Comparison of ENCODE assay signal across 21 cellular contexts in the genomic region with DNA sequence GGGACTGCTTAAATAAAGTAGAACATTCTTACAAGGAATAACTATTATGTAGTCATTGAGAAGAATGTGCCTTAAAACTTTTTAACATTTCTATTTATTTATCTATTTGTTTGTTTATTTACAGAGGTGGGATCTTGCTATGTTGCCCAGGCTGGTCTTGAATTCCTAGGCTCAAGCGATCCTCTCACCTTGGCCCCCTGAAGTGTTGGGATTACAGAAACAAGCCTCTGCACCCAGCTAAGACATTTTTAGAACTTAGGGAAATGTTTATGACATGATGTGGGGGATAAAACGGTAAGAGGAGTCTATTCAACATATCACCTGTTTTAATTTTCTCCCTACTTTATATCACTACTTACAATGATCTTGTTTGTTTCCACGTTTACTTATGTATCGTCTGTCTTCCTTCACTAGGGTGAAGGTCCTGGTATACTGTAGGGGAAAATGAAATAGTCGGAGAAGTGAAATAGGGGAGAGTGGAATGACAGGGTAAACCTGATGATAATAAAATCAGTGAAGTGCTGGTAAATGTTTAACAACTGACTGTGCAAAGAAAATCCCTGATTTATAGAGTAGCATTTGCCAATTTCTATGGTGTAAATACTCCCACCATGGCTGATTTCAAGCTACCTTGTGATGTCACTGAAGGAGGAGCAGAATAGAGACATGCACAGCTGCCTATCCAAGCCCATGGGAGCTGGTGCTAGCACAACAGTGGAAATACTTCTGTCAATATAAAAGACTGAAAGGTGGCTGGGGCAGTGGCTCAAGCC. TPM values are rescaled to one million over a fixed set of nuclear protein-coding genes. Genes with fewer than 3 reads are reported as not detected.
DNase-seq lines count a peak whose midpoint lies in the region; ATAC-seq, FAIRE-seq and TF ChIP-seq lines count a peak whose summit lies in the region.
"Had no signal": no experiment of that assay in that cellular context is flagged by ENCODE, and none has a peak within 500 bp of the region (broad histone marks: within the 10 kb centered on the region; RNA-seq: fewer than 3 reads in every experiment).

No MANE protein-coding gene starts in this region.

- no peaks in the 10 kb centered on the region for H3K36me3 Mint-ChIP-seq in dendritic cell treated with granulocyte-macrophage colony-stimulating factor and Interleukin-4, amounts not matched to agents 40 ng/mL and 50 ng/mL, for 4 days (ENCODE audit: low read depth)

- in situ Hi-C loops in HepG2 (cut with HindIII; ENCODE audit: extremely low pct_ligation_motif_present, low pct_unique_long_range_greater_than_20kb), result no loop called here

- 23% methylated on average over 5 of the region's 5 CpGs for WGBS in HepG2 (ENCODE audit: low lambda C conversion rate)
- WGBS in right lobe of liver (ENCODE audit: insufficient coverage, low coverage, low lambda C conversion rate, missing lambda C conversion rate), result 68% methylated on average over 5 of the region's 5 CpGs

- BruUV-seq in HepG2 (replicated peaks; lab: Mats Ljungman, UMichigan), result no TSS peak

- no peaks in the 10 kb centered on the region for H3K79me2 ChIP-seq in HepG2 (ENCODE audit: insufficient read depth, low read length)

- ATAC-seq in HepG2 (peak; percentile 35; the same call in 2 of the 3 replicates), right lobe of liver (no peak), GM18870 (IDR thresholded peaks at IDR 0.05; ENCODE audit: unreplicated experiment) (no peak)
- ATAC-seq: activated naive CD4-positive, alpha-beta T cell treated with anti-CD3 and anti-CD28 coated beads, Interleukin-2, amount 50 U/mL, for 72 hours had no signal

- H3K4me3 Mint-ChIP-seq in dendritic cell treated with granulocyte-macrophage colony-stimulating factor and Interleukin-4, amounts not matched to agents 40 ng/mL and 50 ng/mL, for 4 days, result no peak overlapping the region
- H3K4me3 Mint-ChIP-seq: CD4-positive, alpha-beta T cell had no signal

- TF ChIP-seq EP300 in HepG2 (IDR thresholded peaks at IDR 0.05; ENCODE audit: low read depth in 2 of 2, low read length in 2 of 2) (no peak), HepG2 (CRISPR knock-in tag; IDR thresholded peaks at IDR 0.05; ENCODE audit: borderline replicate concordance) (no peak)

- H3K36me3 ChIP-seq in HepG2 (replicated peaks in 1 of 2; ENCODE audit: control insufficient read depth in 1 of 2, insufficient read depth in 2 of 2, low read length in 2 of 2) (no peaks in the 10 kb centered on the region), right lobe of liver (no peaks in the 10 kb centered on the region), SJCRH30 (no peaks in the 10 kb centered on the region)
- H3K36me3 ChIP-seq: lower lobe of right lung, suprapubic skin had no signal

- H3K9me3 ChIP-seq in HepG2 (ENCODE audit: low read length) (0 out of 2 replicates have a peak, but pooled peaks cover 4% of the 10 kb centered on the region), right lobe of liver (no peaks in the 10 kb centered on the region), SJCRH30 (replicated peaks) (peaks cover 8% of the 10 kb centered on the region; the same call in 1 of the 2 replicates)
- H3K9me3 ChIP-seq: lower lobe of right lung, suprapubic skin had no signal

- peaks cover 27% of the 10 kb centered on the region for H3K4me1 Mint-ChIP-seq in dendritic cell treated with granulocyte-macrophage colony-stimulating factor and Interleukin-4, amounts not matched to agents 40 ng/mL and 50 ng/mL, for 4 days (ENCODE audit: low read depth)

- H3K4me3 ChIP-seq in HepG2 (replicated peaks in 1 of 3; ENCODE audit: insufficient read depth in 1 of 3, low read depth in 2 of 3, low read length in 3 of 3) (no peak overlapping the region), right lobe of liver (no peak overlapping the region), SJCRH30 (no peak overlapping the region)
- H3K4me3 ChIP-seq: lower lobe of right lung, suprapubic skin had no signal

- peak overlapping the region; percentile 82 for H3K27ac Mint-ChIP-seq in dendritic cell treated with granulocyte-macrophage colony-stimulating factor and Interleukin-4, amounts not matched to agents 40 ng/mL and 50 ng/mL, for 4 days
- H3K27ac Mint-ChIP-seq: CD4-positive, alpha-beta T cell had no signal

- intact Hi-C loops in HepG2 (cut with micrococcal nuclease; ENCODE audit: unreplicated experiment), result no loop called here
- intact Hi-C loops in right lobe of liver (cut with DNase I), result no loop called here
- intact Hi-C loops in dendritic cell treated with granulocyte-macrophage colony-stimulating factor and Interleukin-4, amounts not matched to agents 40 ng/mL and 50 ng/mL, for 4 days (cut with micrococcal nuclease), result no loop called here

- peaks cover 30% of the 10 kb centered on the region for H3K4me1 ChIP-seq in HepG2 (ENCODE audit: insufficient read depth, low read length)
- H3K4me1 ChIP-seq in right lobe of liver, result no peaks in the 10 kb centered on the region
- peaks cover 4% of the 10 kb centered on the region; the same call in 1 of the 2 replicates for H3K4me1 ChIP-seq in SJCRH30

- H2AFZ ChIP-seq in HepG2 (ENCODE audit: low read length), result no peak overlapping the region

- TF ChIP-seq CTCF in HepG2 (CRISPR knock-in tag; IDR thresholded peaks at IDR 0.05) (no peak), right lobe of liver (IDR thresholded peaks at IDR 0.05) (no peak)

- CTCF ChIA-PET in HepG2 (lab: Yijun Ruan, JAX; ENCODE audit: low intra/inter-chr PET ratio, low total read pairs), result no interaction called here

- DNase-seq in HepG2 (ENCODE audit: low spot score) (no peak), right lobe of liver (no peak), NCI-H226 (peak; percentile 23), SJCRH30 (no peak), NK-92 (lab: John Stamatoyannopoulos, UW; ENCODE audit: unreplicated experiment) (no peak), Ammon's horn (ENCODE audit: low spot score) (no peak)
- DNase-seq: CD4-positive, alpha-beta T cell; glutamatergic neuron; Kasumi-1; lower lobe of right lung; NCI-H1048; NCI-H187 treated with DMSO at 0.1 percent for 48 hours; NCI-H526 treated with DMSO at 0.1 percent for 48 hours; stimulated activated CD4-positive, alpha-beta T cell treated with anti-CD3 and anti-CD28 coated beads, Interleukin-1b, Interleukin-23, amount 100 ng/mL, for 48 hours; T-helper 9 cell had no signal

- no peak for TF ChIP-seq POLR2A in HepG2 (IDR thresholded peaks at IDR 0.05; ENCODE audit: insufficient read depth in 1 of 2, low read depth in 2 of 2, low read length in 2 of 2)
- TF ChIP-seq POLR2A in right lobe of liver (IDR thresholded peaks at IDR 0.05), result no peak

- TF ChIP-seq RAD21 in HepG2 (CRISPR knock-in tag; IDR thresholded peaks at IDR 0.05), result no peak

- H3K27ac ChIP-seq in HepG2 (ENCODE audit: extremely low read length, insufficient read depth, low read length) (no peak overlapping the region), right lobe of liver (no peak overlapping the region), SJCRH30 (no peak overlapping the region)
- H3K27ac ChIP-seq: lower lobe of right lung, suprapubic skin had no signal

- no peaks in the 10 kb centered on the region for H3K27me3 Mint-ChIP-seq in dendritic cell treated with granulocyte-macrophage colony-stimulating factor and Interleukin-4, amounts not matched to agents 40 ng/mL and 50 ng/mL, for 4 days

- POLR2A ChIA-PET in HepG2 (lab: Yijun Ruan, JAX), result interaction anchor here (0.6 to 7.1 kb wide), 5 partner anchors 16 to 27 kb away, joined by 3 to 96 read pairs (median 3); a partner anchor contains a TSS

- peak overlapping the region; percentile 40; the same call in 1 of the 2 replicates for H3K4me2 ChIP-seq in HepG2 (ENCODE audit: low read depth, low read length)

- FAIRE-seq in HepG2 (lab: Jason Lieb, UNC), result no peak
- FAIRE-seq: G401.6, urothelium cell line had no signal

- H4K20me1 ChIP-seq in HepG2 (ENCODE audit: insufficient read depth, low read length), result no peaks in the 10 kb centered on the region

- H3K9ac ChIP-seq in HepG2 (ENCODE audit: insufficient read depth, low read depth, low read length), result no peak overlapping the region

- no peaks in the 10 kb centered on the region for H3K9me3 Mint-ChIP-seq in dendritic cell treated with granulocyte-macrophage colony-stimulating factor and Interleukin-4, amounts not matched to agents 40 ng/mL and 50 ng/mL, for 4 days

- H3K27me3 ChIP-seq in HepG2 (ENCODE audit: control insufficient read depth in 1 of 2, insufficient read depth in 2 of 2, low read length in 2 of 2), result no peaks in the 10 kb centered on the region
- no peaks in the 10 kb centered on the region for H3K27me3 ChIP-seq in right lobe of liver
- H3K27me3 ChIP-seq in SJCRH30, result no peaks in the 10 kb centered on the region
- H3K27me3 ChIP-seq: suprapubic skin had no signal

TF ChIP-seq in HepG2, 621 proteins besides CTCF, POLR2A, EP300 and RAD21 (continues in another document):
- TF ChIP-seq ZNF317 (CRISPR knock-in tag; IDR thresholded peaks at IDR 0.05), result 0 out of 2 replicates have a peak, but pooled peaks have one; percentile 40

RNA-seq across cellular contexts. Expression of a gene that starts 16.0 kb away (rescaled TPM):
- 83.2 and 98.4 TPM in 2 replicates for total RNA-seq in HepG2 (2016; rRNA removed; fragmentation: Illumina TruSeq; extraction: Trizol)
- 7.8 and 8.2 TPM in 2 replicates for total RNA-seq in HepG2 (2016; cell fraction: cytosol; rRNA removed; fragmentation: Illumina TruSeq; extraction: Trizol; ENCODE audit: low read depth)
- 84.4 and 87.6 TPM in 2 replicates for total RNA-seq in HepG2 (2016; cell fraction: insoluble cytoplasmic fraction; rRNA removed; fragmentation: Illumina TruSeq; extraction: Trizol)
- 37.9 and 42.3 TPM in 2 replicates for total RNA-seq in HepG2 (2016; cell fraction: membrane; rRNA removed; fragmentation: Illumina TruSeq; extraction: Trizol)
- total RNA-seq in HepG2 (2016; cell fraction: nucleus; rRNA removed; fragmentation: Illumina TruSeq; extraction: Trizol), result 61.0 and 71.2 TPM in 2 replicates
- polyA plus RNA-seq in HepG2 (2011; rRNA removed), result 23.6 and 25.2 TPM in 2 replicates
- polyA plus RNA-seq in HepG2 (2011; cell fraction: cytosol; rRNA removed), result 10.9 and 17.5 TPM in 2 replicates
- 18.7 and 24.1 TPM in 2 replicates for polyA plus RNA-seq in HepG2 (2011; cell fraction: nucleus; rRNA removed)
- 23.7 and 25.0 TPM in 2 replicates for polyA plus RNA-seq in HepG2 (2012)
- polyA plus RNA-seq in HepG2 (2016; cell fraction: cytosol; fragmentation: Illumina TruSeq; extraction: Trizol; ENCODE audit: low read depth), result 2.8 and 3.6 TPM in 2 replicates
- polyA plus RNA-seq in HepG2 (2016; cell fraction: insoluble cytoplasmic fraction; fragmentation: Illumina TruSeq; extraction: Trizol; ENCODE audit: low read depth), result 37.1 and 37.6 TPM in 2 replicates
- 13.0 and 13.5 TPM in 2 replicates for polyA plus RNA-seq in HepG2 (2016; cell fraction: membrane; fragmentation: Illumina TruSeq; extraction: Trizol; ENCODE audit: low read depth)
- 44.6 and 47.8 TPM in 2 replicates for polyA plus RNA-seq in HepG2 (2016; cell fraction: nucleus; fragmentation: Illumina TruSeq; extraction: Trizol; ENCODE audit: insufficient read depth, low read depth)
- 32.6 and 37.5 TPM in 2 replicates for polyA minus RNA-seq in HepG2 (2011; rRNA and poly(A)+ RNA removed; ENCODE audit: low replicate concordance)
- 34.0 and 41.8 TPM in 2 replicates for polyA minus RNA-seq in HepG2 (2011; cell fraction: cytosol; rRNA and poly(A)+ RNA removed)
- polyA minus RNA-seq in HepG2 (2011; cell fraction: nucleus; rRNA and poly(A)+ RNA removed), result 81.2 and 89.8 TPM in 2 replicates
- 10 to 100 TPM; 23.6 to 34.8 (median 28.3) TPM for total RNA-seq in right lobe of liver
- total RNA-seq in SJCRH30 (2014; rRNA removed; shearing (Covaris generic)), result 52.5 and 59.3 TPM in 2 replicates
